ENCODE assay signal across 26 cellular contexts in genomic region chr2:31230751-31231150, GRCh38. TPM values are rescaled to one million over a fixed set of nuclear protein-coding genes. Genes with fewer than 3 reads are reported as not detected.
"Had no signal": no experiment of that assay in that cellular context is flagged by ENCODE, and none has a peak within 500 bp of the region (broad histone marks: within the 10 kb centered on the region; RNA-seq: fewer than 3 reads in every experiment).

No MANE protein-coding gene starts in this region.

- ATAC-seq: esophagus mucosa, foreskin keratinocyte, gastroesophageal sphincter, left colon, left lobe of liver, lower lobe of right lung, mucosa of descending colon had no signal

- H3K9me3 ChIP-seq: esophagus squamous epithelium, gastroesophageal sphincter, heart left ventricle, lower lobe of right lung, mucosa of descending colon had no signal

- H3K36me3 Mint-ChIP-seq: immature natural killer cell, naive B cell had no signal

- H3K27ac ChIP-seq: coronary artery, dorsolateral prefrontal cortex, epithelial cell of prostate, esophagus squamous epithelium, foreskin keratinocyte, gastroesophageal sphincter, hepatocyte, lower lobe of right lung had no signal

- H3K4me3 Mint-ChIP-seq: immature natural killer cell had no signal

- H3K27me3 ChIP-seq: dorsolateral prefrontal cortex, esophagus squamous epithelium, foreskin keratinocyte, heart left ventricle, hepatocyte had no signal

- H3K36me3 ChIP-seq: esophagus squamous epithelium, gastroesophageal sphincter, heart left ventricle, lower lobe of right lung had no signal

- H3K4me3 ChIP-seq: coronary artery, dorsolateral prefrontal cortex, esophagus squamous epithelium, gastroesophageal sphincter, heart left ventricle, hepatocyte, lower lobe of right lung, mucosa of descending colon had no signal

- DNase-seq: dermis blood vessel endothelial cell; dorsolateral prefrontal cortex; effector CD4-positive, alpha-beta T cell; effector memory CD4-positive, alpha-beta T cell; erythroblast; esophagus squamous epithelium; foreskin keratinocyte; heart left ventricle; hypothalamus; immature natural killer cell; islet precursor cell; kidney; kidney glomerular epithelial cell; left colon; left ventricle myocardium superior; lower lobe of right lung; midbrain; mucosa of descending colon; naive B cell had no signal

- H3K9me3 Mint-ChIP-seq: immature natural killer cell, naive B cell had no signal

- H3K27me3 Mint-ChIP-seq: naive B cell had no signal

- H3K27ac Mint-ChIP-seq: immature natural killer cell had no signal

RNA-seq across cellular contexts. Expression of gene CAPN14, which starts 13.4 kb away (rescaled TPM):
- total RNA-seq: dermis blood vessel endothelial cell, left lobe of liver, myocyte had no signal
- polyA plus RNA-seq: immature natural killer cell had no signal
